ENCODE assay signal across 8 cellular contexts in genomic region chr7:116583653-116584052, GRCh38. TPM values are rescaled to one million over a fixed set of nuclear protein-coding genes. Genes with fewer than 3 reads are reported as not detected.
A peak's percentile ranks its signal among the peaks of the same experiment; 100 is the strongest.
DNase-seq lines count a peak whose midpoint lies in the region; ATAC-seq and TF ChIP-seq lines count a peak whose summit lies in the region.

No MANE protein-coding gene starts in this region.

- no peak for TF ChIP-seq CTCF in stomach (IDR thresholded peaks at IDR 0.05)
- TF ChIP-seq CTCF in neural progenitor cell (IDR thresholded peaks at IDR 0.05), result no peak
- TF ChIP-seq CTCF in body of pancreas (IDR thresholded peaks at IDR 0.05), result no peak

- no peak overlapping the region for H2AFZ ChIP-seq in neural progenitor cell (replicated peaks)

- no peaks in the 10 kb centered on the region for H3K27me3 ChIP-seq in stomach
- no peaks in the 10 kb centered on the region for H3K27me3 ChIP-seq in neural progenitor cell
- no peaks in the 10 kb centered on the region for H3K27me3 ChIP-seq in body of pancreas

- H3K4me3 ChIP-seq in stomach, result no peak overlapping the region
- no peak overlapping the region for H3K4me3 ChIP-seq in neural progenitor cell
- H3K4me3 ChIP-seq in body of pancreas, result no peak overlapping the region

- H3K9me3 ChIP-seq in stomach (no peaks in the 10 kb centered on the region), neural progenitor cell (ENCODE audit: low read depth) (no peaks in the 10 kb centered on the region), body of pancreas (no peaks in the 10 kb centered on the region)

- ATAC-seq in activated CD8-positive, alpha-beta memory T cell treated with anti-CD3 and anti-CD28 coated beads, Interleukin-2, amount 10 ng/mL, durations not matched to agents 7 days and 5 days, result peak; percentile 59
- ATAC-seq in HG02798 (IDR thresholded peaks at IDR 0.05; ENCODE audit: poor library complexity, unreplicated experiment) (peak; percentile 95), body of pancreas (no peak)

- H3K4me3 Mint-ChIP-seq in activated CD8-positive, alpha-beta memory T cell treated with anti-CD3 and anti-CD28 coated beads, Interleukin-2, amount 10 ng/mL, durations not matched to agents 7 days and 5 days, result no peak overlapping the region
- H3K4me3 Mint-ChIP-seq in neural progenitor cell, result no peak overlapping the region

- WGBS in stomach, 5 donors, result 15 to 46% (median 19%) methylated on average over 1 of the region's 1 CpG
- 61 to 62% methylated on average over 1 of the region's 1 CpG for WGBS in body of pancreas, 2 donors

- no peak overlapping the region for H3K9ac ChIP-seq in neural progenitor cell

- H3K27ac Mint-ChIP-seq in activated CD8-positive, alpha-beta memory T cell treated with anti-CD3 and anti-CD28 coated beads, Interleukin-2, amount 10 ng/mL, durations not matched to agents 7 days and 5 days, result no peak overlapping the region
- no peak overlapping the region for H3K27ac Mint-ChIP-seq in neural progenitor cell

- no peaks in the 10 kb centered on the region for H3K27me3 Mint-ChIP-seq in activated CD8-positive, alpha-beta memory T cell treated with anti-CD3 and anti-CD28 coated beads, Interleukin-2, amount 10 ng/mL, durations not matched to agents 7 days and 5 days
- peaks cover 4% of the 10 kb centered on the region for H3K27me3 Mint-ChIP-seq in neural progenitor cell (ENCODE audit: insufficient read depth, low read depth)

- TF ChIP-seq EP300 in stomach (IDR thresholded peaks at IDR 0.05), result no peak

- no peaks in the 10 kb centered on the region for H3K36me3 ChIP-seq in stomach
- H3K36me3 ChIP-seq in neural progenitor cell, result no peaks in the 10 kb centered on the region
- no peaks in the 10 kb centered on the region for H3K36me3 ChIP-seq in body of pancreas (replicated peaks in 1 of 2; ENCODE audit: insufficient read depth in 1 of 2, low read depth in 2 of 2)

- H3K4me1 ChIP-seq in stomach, result peaks cover 0 to 22% (median 11%) of the 10 kb centered on the region in 4 donors
- H3K4me1 ChIP-seq in neural progenitor cell, result peaks cover 7% of the 10 kb centered on the region
- H3K4me1 ChIP-seq in body of pancreas, result peaks cover 35% of the 10 kb centered on the region

- H3K27ac ChIP-seq in stomach (peak overlapping the region in 3 of 5 donors; percentile 12 to 43 (median 36)), neural progenitor cell (no peak overlapping the region), body of pancreas (no peak overlapping the region)

- H3K9me3 Mint-ChIP-seq in activated CD8-positive, alpha-beta memory T cell treated with anti-CD3 and anti-CD28 coated beads, Interleukin-2, amount 10 ng/mL, durations not matched to agents 7 days and 5 days (ENCODE audit: low read depth), result no peaks in the 10 kb centered on the region
- peaks cover 5% of the 10 kb centered on the region for H3K9me3 Mint-ChIP-seq in neural progenitor cell

- DNase-seq in activated CD8-positive, alpha-beta memory T cell treated with anti-CD3 and anti-CD28 coated beads, Interleukin-2, amount 10 ng/mL, durations not matched to agents 7 days and 5 days, result peak; percentile 47
- no peak for DNase-seq in activated CD8-positive, alpha-beta memory T cell treated with anti-CD3 and anti-CD28 coated beads, Interleukin-2, amount 50 U/mL, for 48 hours
- DNase-seq in RPMI7951 (ENCODE audit: low read depth) (peak; percentile 34), stomach (no peak), neural progenitor cell (ENCODE audit: low spot score) (no peak), D341Med (ENCODE audit: low spot score) (no peak), body of pancreas (no peak)

- H3F3A ChIP-seq in neural progenitor cell (ENCODE audit: low read depth), result peaks cover 3% of the 10 kb centered on the region

- intact Hi-C loops in stomach (cut with DNase I; ENCODE audit: low total_unique reads), result loop anchor here (10.0 kb wide), 1 partner anchor 59 kb away; the partner anchor contains the start of gene CAV1
- intact Hi-C loops in body of pancreas (cut with DNase I), result loop anchor here (10.0 kb wide), 1 partner anchor 419 kb away; no protein-coding TSS in a partner anchor

- H3K79me2 ChIP-seq in neural progenitor cell (ENCODE audit: low read depth), result no peaks in the 10 kb centered on the region

- H3K36me3 Mint-ChIP-seq in activated CD8-positive, alpha-beta memory T cell treated with anti-CD3 and anti-CD28 coated beads, Interleukin-2, amount 10 ng/mL, durations not matched to agents 7 days and 5 days, result peaks cover 3% of the 10 kb centered on the region
- H3K36me3 Mint-ChIP-seq in neural progenitor cell, result no peaks in the 10 kb centered on the region

- no peak for TF ChIP-seq POLR2A in stomach (IDR thresholded peaks at IDR 0.05)
- TF ChIP-seq POLR2A in body of pancreas (IDR thresholded peaks at IDR 0.05), result no peak

- CTCF ChIA-PET in activated CD8-positive, alpha-beta memory T cell treated with anti-CD3 and anti-CD28 coated beads, Interleukin-2, amount 10 ng/mL, durations not matched to agents 7 days and 5 days (lab: Charles Lee), result interaction anchor here (1.8 kb wide), 1 partner anchor 325 kb away, joined by 4 read pairs; no protein-coding TSS in a partner anchor

- H3K4me2 ChIP-seq in neural progenitor cell, result no peak overlapping the region

- H4K20me1 ChIP-seq in neural progenitor cell (ENCODE audit: low read depth), result no peaks in the 10 kb centered on the region

- H3K4me1 Mint-ChIP-seq in activated CD8-positive, alpha-beta memory T cell treated with anti-CD3 and anti-CD28 coated beads, Interleukin-2, amount 10 ng/mL, durations not matched to agents 7 days and 5 days, result peaks cover 32% of the 10 kb centered on the region
- H3K4me1 Mint-ChIP-seq in neural progenitor cell, result peaks cover 13% of the 10 kb centered on the region

RNA-seq across cellular contexts. Expression of gene CAV1, which starts 58.8 kb away (rescaled TPM):
- total RNA-seq in activated CD8-positive, alpha-beta memory T cell treated with anti-CD3 and anti-CD28 coated beads, Interleukin-2, amount 10 ng/mL, durations not matched to agents 7 days and 5 days, result under 1 TPM in 1 of 2 experiments, not detected in 1; 0.87 TPM
- total RNA-seq in RPMI7951 (2014; rRNA removed; shearing (Covaris generic)), result 250 and 313 TPM in 2 replicates
- total RNA-seq in stomach (100 to 1,000 TPM in 4 of 5 donors, 10 to 100 TPM in 1; 49.2 to 719 (median 267) TPM), neural progenitor cell (ENCODE audit: low replicate concordance) (0.19 and 1.2 TPM in 2 replicates), body of pancreas (10 to 100 TPM; 28.5 to 32.6 TPM)
- polyA plus RNA-seq in stomach, result 10 to 100 TPM; 18.5 to 73.2 (median 33.5) TPM

Comparison
In these comparisons a context has a peak if more than half of its experiments do, and no peak if none do; other contexts are left out.
1. DNase-seq: peak in activated CD8-positive, alpha-beta memory T cell treated with anti-CD3 and anti-CD28 coated beads, Interleukin-2, amount 10 ng/mL, durations not matched to agents 7 days and 5 days (single experiment) and RPMI7951 (single experiment); none in activated CD8-positive, alpha-beta memory T cell treated with anti-CD3 and anti-CD28 coated beads, Interleukin-2, amount 50 U/mL, for 48 hours (single experiment), stomach (single experiment), neural progenitor cell (single experiment), D341Med (single experiment) and body of pancreas (0 of 4).
2. H3K27ac ChIP-seq: peak in stomach (3 of 5); none in neural progenitor cell (single experiment) and body of pancreas (0 of 4).
3. RNA of gene CAV1, which starts 58.8 kb away (total RNA-seq): 250 to 313 TPM in RPMI7951, 49.2 to 719 TPM in stomach and 28.5 to 32.6 TPM in body of pancreas; 0.87 TPM in activated CD8-positive, alpha-beta memory T cell treated with anti-CD3 and anti-CD28 coated beads, Interleukin-2, amount 10 ng/mL, durations not matched to agents 7 days and 5 days and 0.19 to 1.2 TPM in neural progenitor cell; every median in the first group is over 10 times any median in the second.